In genomic region chr20:10370091-10370887, GRCh38 we compare ENCODE assay signal across 20 cellular contexts.
DNase-seq lines count a peak whose midpoint lies in the region; ATAC-seq and TF ChIP-seq lines count a peak whose summit lies in the region.
"Had no signal": no experiment of that assay in that cellular context is flagged by ENCODE, and none has a peak within 500 bp of the region (broad histone marks: within the 10 kb centered on the region; RNA-seq: fewer than 3 reads in every experiment).

No MANE protein-coding gene starts in this region.

- H3K4me3 Mint-ChIP-seq in Calu3 (ENCODE audit: low read depth, unreplicated experiment) = peak overlapping the region; percentile 46
- peak overlapping the region; percentile 8 for H3K4me3 Mint-ChIP-seq in T-helper 2 cell treated with Interferon-gamma antibody and Interleukin-4, amounts not matched to agents 5 μg/mL and 100 μg/mL, for 36 hours
- no peak overlapping the region for H3K4me3 Mint-ChIP-seq in nephron
- no peak overlapping the region for H3K4me3 Mint-ChIP-seq in MCF 10A (ENCODE audit: unreplicated experiment)
- H3K4me3 Mint-ChIP-seq in stimulated activated memory B cell treated with anti-CD40 and anti-IgM and Interleukin-4, amounts not matched to agents 10 μg/mL and 1 μg/mL and 100 μg/mL, for 72 hours = no peak overlapping the region
- H3K4me3 Mint-ChIP-seq: activated naive CD8-positive, alpha-beta T cell; HFFc6; T-helper 17 cell; type B pancreatic cell had no signal

- CTCF ChIA-PET in Calu3 (lab: Charles Lee) = interaction anchor here (1.0 kb wide), 2 partner anchors 19 to 392 kb away, joined by 3 to 4 read pairs; no protein-coding TSS in a partner anchor
- CTCF ChIA-PET in MCF 10A (lab: Yijun Ruan, JAX) = no interaction called here

- TF ChIP-seq CTCF in Calu3 (IDR thresholded peaks at IDR 0.05; ENCODE audit: unreplicated experiment) (no peak), fibroblast of the aortic adventitia (IDR thresholded peaks at IDR 0.05; ENCODE audit: insufficient read depth, low read length) (no peak), nephron (IDR thresholded peaks at IDR 0.05; ENCODE audit: unreplicated experiment in 3 of 3) (no peak), GM10266 (IDR thresholded peaks at IDR 0.05; ENCODE audit: control insufficient read depth, insufficient read depth, low read depth, missing control alignments) (no peak), MCF 10A (IDR thresholded peaks at IDR 0.05; ENCODE audit: unreplicated experiment) (no peak)

- peak; percentile 11 for DNase-seq in Calu3
- no peak for DNase-seq in T-helper 2 cell treated with Interferon-gamma antibody and Interleukin-4, amounts not matched to agents 5 μg/mL and 100 μg/mL, for 36 hours (ENCODE audit: low spot score)
- peak; percentile 37 for DNase-seq in fibroblast of the aortic adventitia (ENCODE audit: low read depth)
- DNase-seq in GM10266 (ENCODE audit: extremely low spot score) = no peak
- DNase-seq in MCF 10A (ENCODE audit: unreplicated experiment) = no peak
- DNase-seq in amniotic stem cell (lab: John Stamatoyannopoulos, UW) = no peak
- DNase-seq: activated CD4-positive, alpha-beta T cell treated with anti-CD3 and anti-CD28 coated beads, Interleukin-2, amount 50 U/mL, for 1 hour; foreskin keratinocyte; HFFc6; NCI-H1694 treated with DMSO at 0.1 percent for 48 hours; NCI-H774; T-helper 17 cell had no signal

- no peak for ATAC-seq in stimulated activated memory B cell treated with anti-CD40 and anti-IgM and Interleukin-4, amounts not matched to agents 10 μg/mL and 1 μg/mL and 100 μg/mL, for 72 hours
- ATAC-seq: foreskin keratinocyte, sciatic nerve, T-helper 17 cell had no signal

- intact Hi-C loops in Calu3 (cut with micrococcal nuclease; ENCODE audit: unreplicated experiment) = no loop called here
- intact Hi-C loops in MCF 10A (cut with micrococcal nuclease) = no loop called here

- peak overlapping the region; percentile 93 for H3K27ac Mint-ChIP-seq in Calu3 (ENCODE audit: unreplicated experiment)
- no peak overlapping the region for H3K27ac Mint-ChIP-seq in T-helper 2 cell treated with Interferon-gamma antibody and Interleukin-4, amounts not matched to agents 5 μg/mL and 100 μg/mL, for 36 hours
- H3K27ac Mint-ChIP-seq in nephron = peak overlapping the region in 2 of 3 experiments; percentile 15 to 71
- H3K27ac Mint-ChIP-seq in MCF 10A (ENCODE audit: low read depth, unreplicated experiment) = no peak overlapping the region
- no peak overlapping the region for H3K27ac Mint-ChIP-seq in stimulated activated memory B cell treated with anti-CD40 and anti-IgM and Interleukin-4, amounts not matched to agents 10 μg/mL and 1 μg/mL and 100 μg/mL, for 72 hours
- H3K27ac Mint-ChIP-seq: activated naive CD8-positive, alpha-beta T cell; activated T-helper 2 cell treated with anti-CD3 and anti-CD28 coated beads, Interferon-gamma antibody, Interleukin-2, Interleukin-4, amounts not matched to agents 10 μg/mL and 5 μg/mL and 100 μg/mL, durations not matched to agents 14 hours and 24 hours and 36 hours; HFFc6; T-helper 17 cell; type B pancreatic cell had no signal

- H3K36me3 Mint-ChIP-seq in Calu3 (ENCODE audit: insufficient read depth, unreplicated experiment) (peaks cover 11% of the 10 kb centered on the region), nephron (ENCODE audit: low read depth) (no peaks in the 10 kb centered on the region), MCF 10A (ENCODE audit: insufficient read depth, unreplicated experiment) (no peaks in the 10 kb centered on the region)
- no peaks in the 10 kb centered on the region for H3K36me3 Mint-ChIP-seq in T-helper 2 cell treated with Interferon-gamma antibody and Interleukin-4, amounts not matched to agents 5 μg/mL and 100 μg/mL, for 36 hours (ENCODE audit: low read depth)
- no peaks in the 10 kb centered on the region for H3K36me3 Mint-ChIP-seq in stimulated activated memory B cell treated with anti-CD40 and anti-IgM and Interleukin-4, amounts not matched to agents 10 μg/mL and 1 μg/mL and 100 μg/mL, for 72 hours
- H3K36me3 Mint-ChIP-seq: activated naive CD8-positive, alpha-beta T cell; type B pancreatic cell had no signal

- no peaks in the 10 kb centered on the region for H3K27me3 Mint-ChIP-seq in Calu3 (ENCODE audit: unreplicated experiment)
- H3K27me3 Mint-ChIP-seq in T-helper 2 cell treated with Interferon-gamma antibody and Interleukin-4, amounts not matched to agents 5 μg/mL and 100 μg/mL, for 36 hours (ENCODE audit: low read depth) = peaks cover 14% of the 10 kb centered on the region
- no peaks in the 10 kb centered on the region for H3K27me3 Mint-ChIP-seq in nephron (ENCODE audit: low read depth)
- H3K27me3 Mint-ChIP-seq in MCF 10A (ENCODE audit: insufficient read depth, unreplicated experiment) = no peaks in the 10 kb centered on the region
- H3K27me3 Mint-ChIP-seq in stimulated activated memory B cell treated with anti-CD40 and anti-IgM and Interleukin-4, amounts not matched to agents 10 μg/mL and 1 μg/mL and 100 μg/mL, for 72 hours = peaks cover 20% of the 10 kb centered on the region

- BruUV-seq in Calu3 (replicated peaks; lab: Mats Ljungman, UMichigan) = no TSS peak
- BruUV-seq in MCF 10A (replicated peaks; lab: Mats Ljungman, UMichigan) = no TSS peak

- POLR2A ChIA-PET in MCF 10A (lab: Yijun Ruan, JAX) = interaction anchor here (0.6 kb wide), 1 partner anchor 381 kb away, joined by 3 read pairs; no protein-coding TSS in a partner anchor

- H3K4me1 Mint-ChIP-seq in Calu3 (ENCODE audit: low read depth, unreplicated experiment) = peaks cover 41% of the 10 kb centered on the region
- peaks cover 10% of the 10 kb centered on the region for H3K4me1 Mint-ChIP-seq in T-helper 2 cell treated with Interferon-gamma antibody and Interleukin-4, amounts not matched to agents 5 μg/mL and 100 μg/mL, for 36 hours (ENCODE audit: low read depth)
- H3K4me1 Mint-ChIP-seq in nephron = no peaks in the 10 kb centered on the region
- H3K4me1 Mint-ChIP-seq in MCF 10A (ENCODE audit: insufficient read depth, unreplicated experiment) = peaks cover 6% of the 10 kb centered on the region
- H3K4me1 Mint-ChIP-seq in stimulated activated memory B cell treated with anti-CD40 and anti-IgM and Interleukin-4, amounts not matched to agents 10 μg/mL and 1 μg/mL and 100 μg/mL, for 72 hours = no peaks in the 10 kb centered on the region
- H3K4me1 Mint-ChIP-seq: T-helper 17 cell had no signal

- no peak overlapping the region for H3K4me3 ChIP-seq in fibroblast of the aortic adventitia (ENCODE audit: low read depth, low read length)
- H3K4me3 ChIP-seq: BLaER1 treated with 17β-estradiol and CSF1 and Interleukin-3, amounts not matched to agents 10 nM and 100 nM; breast epithelium had no signal

- H3K9me3 Mint-ChIP-seq in Calu3 (ENCODE audit: low read depth, unreplicated experiment) (peaks cover 4% of the 10 kb centered on the region), nephron (peaks cover 11% of the 10 kb centered on the region), MCF 10A (ENCODE audit: unreplicated experiment) (no peaks in the 10 kb centered on the region)
- H3K9me3 Mint-ChIP-seq in T-helper 2 cell treated with Interferon-gamma antibody and Interleukin-4, amounts not matched to agents 5 μg/mL and 100 μg/mL, for 36 hours = peaks cover 5% of the 10 kb centered on the region
- peaks cover 6% of the 10 kb centered on the region for H3K9me3 Mint-ChIP-seq in stimulated activated memory B cell treated with anti-CD40 and anti-IgM and Interleukin-4, amounts not matched to agents 10 μg/mL and 1 μg/mL and 100 μg/mL, for 72 hours
- H3K9me3 Mint-ChIP-seq: HFFc6, type B pancreatic cell had no signal

Comparison
In these comparisons a context has a peak if more than half of its experiments do, and no peak if none do; other contexts are left out.
1. DNase-seq: peak in Calu3 (single experiment) and fibroblast of the aortic adventitia (single experiment); none in T-helper 2 cell treated with Interferon-gamma antibody and Interleukin-4, amounts not matched to agents 5 μg/mL and 100 μg/mL, for 36 hours (single experiment), GM10266 (single experiment), MCF 10A (single experiment) and amniotic stem cell (single experiment).
2. H3K27ac Mint-ChIP-seq: peak in Calu3 (single experiment) and nephron (2 of 3); none in T-helper 2 cell treated with Interferon-gamma antibody and Interleukin-4, amounts not matched to agents 5 μg/mL and 100 μg/mL, for 36 hours (single experiment), MCF 10A (single experiment) and stimulated activated memory B cell treated with anti-CD40 and anti-IgM and Interleukin-4, amounts not matched to agents 10 μg/mL and 1 μg/mL and 100 μg/mL, for 72 hours (single experiment).
3. H3K4me3 Mint-ChIP-seq: peak in Calu3 (single experiment) and T-helper 2 cell treated with Interferon-gamma antibody and Interleukin-4, amounts not matched to agents 5 μg/mL and 100 μg/mL, for 36 hours (single experiment); none in nephron (0 of 3), MCF 10A (single experiment) and stimulated activated memory B cell treated with anti-CD40 and anti-IgM and Interleukin-4, amounts not matched to agents 10 μg/mL and 1 μg/mL and 100 μg/mL, for 72 hours (single experiment).